Comparison of ENCODE assay signal across 8 cellular contexts in genomic region chr7:120950539-120951308, GRCh38. TPM values are rescaled to one million over a fixed set of nuclear protein-coding genes. Genes with fewer than 3 reads are reported as not detected.
DNase-seq lines count a peak whose midpoint lies in the region; ATAC-seq lines count a peak whose summit lies in the region.

Gene ING3, plus strand, starts transcription at chr7:120950777. Its CDS starts 120 bp downstream, at chr7:120950897.

- peaks cover 0 to 40% (median 13%) of the 10 kb centered on the region in 11 experiments; a peak in 14 of 22 replicates for H4K20me1 ChIP-seq in BLaER1 treated with 17β-estradiol and CSF1 and Interleukin-3, amounts not matched to agents 10 nM and 100 nM

- intact Hi-C loops in left colon (cut with DNase I, micrococcal nuclease), result no loop called here

- no peaks in the 10 kb centered on the region for H3K27me3 ChIP-seq in BLaER1 treated with 17β-estradiol and CSF1 and Interleukin-3, amounts not matched to agents 10 nM and 100 nM

- H3K9ac ChIP-seq in BLaER1 treated with 17β-estradiol and CSF1 and Interleukin-3, amounts not matched to agents 10 nM and 100 nM, result peak within 1 kb of the TSS; percentile 91 to 98 (median 96)

- H3K4me3 ChIP-seq in BLaER1 treated with 17β-estradiol and CSF1 and Interleukin-3, amounts not matched to agents 10 nM and 100 nM, result peak within 1 kb of the TSS; percentile 65 to 84 (median 76)

- peak within 1 kb of the TSS; percentile 78 to 94 (median 89) for H3K4me2 ChIP-seq in BLaER1 treated with 17β-estradiol and CSF1 and Interleukin-3, amounts not matched to agents 10 nM and 100 nM

- H3K27ac ChIP-seq in BLaER1 treated with 17β-estradiol and CSF1 and Interleukin-3, amounts not matched to agents 10 nM and 100 nM, result peak within 1 kb of the TSS; percentile 95 to 99 (median 97)

- H3K36me3 ChIP-seq in BLaER1 treated with 17β-estradiol and CSF1 and Interleukin-3, amounts not matched to agents 10 nM and 100 nM, result peaks cover 23 to 42% (median 28%) of the 10 kb centered on the region in 11 experiments

- ATAC-seq in GM19351 (IDR thresholded peaks at IDR 0.05; ENCODE audit: unreplicated experiment) (peak; percentile 92), HG03521 (IDR thresholded peaks at IDR 0.05; ENCODE audit: unreplicated experiment) (peak; percentile 97), left colon (peak; percentile 94)

- H3K9me3 ChIP-seq in BLaER1 treated with 17β-estradiol and CSF1 and Interleukin-3, amounts not matched to agents 10 nM and 100 nM (replicated peaks in 1 of 11), result no peaks in the 10 kb centered on the region

- DNase-seq in NCI-H748 (lab: John Stamatoyannopoulos, UW; ENCODE audit: unreplicated experiment), result peak; percentile 99
- DNase-seq in activated CD4-positive, alpha-beta T cell treated with anti-CD3 and anti-CD28 coated beads, Interleukin-2, amount 50 U/mL, for 1 hour, result peak; percentile 98
- DNase-seq in cortex of kidney (lab: John Stamatoyannopoulos, UW), result peak; percentile 76
- peak; percentile 98 for DNase-seq in left colon
- DNase-seq in stimulated activated CD4-positive, alpha-beta T cell treated with anti-CD3 and anti-CD28 coated beads, Interleukin-1b, Interleukin-23, amount 100 ng/mL, for 48 hours, result peak; percentile 96

- H3K4me1 ChIP-seq in BLaER1 treated with 17β-estradiol and CSF1 and Interleukin-3, amounts not matched to agents 10 nM and 100 nM, result peaks cover 12 to 25% (median 19%) of the 10 kb centered on the region in 10 experiments

RNA-seq across cellular contexts. Expression of gene ING3, which starts in this region (rescaled TPM):
- total RNA-seq in left colon, result 10 to 100 TPM; 13.6 to 15.6 TPM

Comparison
In these comparisons a context has a peak if more than half of its experiments do, and no peak if none do; other contexts are left out.
1. Peak in every context shown above with its lines: DNase-seq, ATAC-seq, H3K4me3 ChIP-seq and H3K27ac ChIP-seq.